20 cellular contexts compared by ENCODE assay signal in genomic region chr4:123943976-123944375, GRCh38.
DNase-seq lines count a peak whose midpoint lies in the region; ATAC-seq, FAIRE-seq and TF ChIP-seq lines count a peak whose summit lies in the region.
"Had no signal": no experiment of that assay in that cellular context is flagged by ENCODE, and none has a peak within 500 bp of the region (broad histone marks: within the 10 kb centered on the region; RNA-seq: fewer than 3 reads in every experiment).

No MANE protein-coding gene starts in this region.

- peaks cover 0 to 2% (median 0%) of the 10 kb centered on the region in 3 donors for H3K27me3 Mint-ChIP-seq in immature natural killer cell (ENCODE audit: low read depth in 3 of 3)
- H3K27me3 Mint-ChIP-seq in T-cell: no peaks in the 10 kb centered on the region
- H3K27me3 Mint-ChIP-seq: CD4-positive, alpha-beta memory T cell; IgD-negative memory B cell had no signal

- in situ Hi-C loops in GM23248 (cut with MboI): no loop called here

- peaks cover 8% of the 10 kb centered on the region; the same call in 1 of the 2 replicates for H3F3A ChIP-seq in GM23248 (ENCODE audit: insufficient read depth)

- H3K36me3 ChIP-seq in GM23248 (ENCODE audit: low read depth) (no peaks in the 10 kb centered on the region), small intestine (ENCODE audit: control insufficient read depth in 2 of 2, insufficient read depth in 2 of 2, low read length in 2 of 2) (no peaks in the 10 kb centered on the region), psoas muscle (ENCODE audit: insufficient read depth in 1 of 2, low read depth in 1 of 2) (no peaks in the 10 kb centered on the region)
- H3K36me3 ChIP-seq: BLaER1, HAP-1 had no signal

- no peak for TF ChIP-seq CTCF in D721Med (IDR thresholded peaks at IDR 0.05; ENCODE audit: insufficient read depth, missing control alignments)
- no peak for TF ChIP-seq CTCF in fibroblast of pulmonary artery (IDR thresholded peaks at IDR 0.05; ENCODE audit: low read length, missing control alignments)
- no peak for TF ChIP-seq CTCF in psoas muscle (IDR thresholded peaks at IDR 0.05)

- peaks cover 27% of the 10 kb centered on the region for H3K4me1 ChIP-seq in GM23248 (ENCODE audit: insufficient read depth)
- no peaks in the 10 kb centered on the region for H3K4me1 ChIP-seq in small intestine (ENCODE audit: control insufficient read depth in 2 of 2, insufficient read depth in 1 of 2, low read depth in 1 of 2, low read length in 1 of 2)
- H3K4me1 ChIP-seq in psoas muscle: no peaks in the 10 kb centered on the region

- H3K9ac ChIP-seq in GM23248: no peak overlapping the region
- H3K9ac ChIP-seq: BLaER1 had no signal

- H3K9me3 ChIP-seq in GM23248 (ENCODE audit: low read depth) (no peaks in the 10 kb centered on the region), small intestine (ENCODE audit: control insufficient read depth, low read depth) (no peaks in the 10 kb centered on the region), psoas muscle (no peaks in the 10 kb centered on the region)
- H3K9me3 ChIP-seq: BLaER1, HAP-1 had no signal

- H3K27me3 ChIP-seq in GM23248 (replicated peaks; ENCODE audit: insufficient read depth) (no peaks in the 10 kb centered on the region), small intestine (ENCODE audit: control insufficient read depth in 2 of 2, insufficient read depth in 2 of 2, low read length in 2 of 2) (no peaks in the 10 kb centered on the region), psoas muscle (ENCODE audit: insufficient read depth in 3 of 3, low read length in 2 of 3) (no peaks in the 10 kb centered on the region)
- H3K27me3 ChIP-seq: BLaER1 had no signal

- H3K79me2 ChIP-seq in GM23248 (ENCODE audit: insufficient read depth): no peaks in the 10 kb centered on the region

- H3K4me1 Mint-ChIP-seq in immature natural killer cell: no peaks in the 10 kb centered on the region
- no peaks in the 10 kb centered on the region for H3K4me1 Mint-ChIP-seq in T-cell
- H3K4me1 Mint-ChIP-seq: CD14-positive monocyte; CD4-positive, alpha-beta memory T cell; IgD-negative memory B cell had no signal

- FAIRE-seq in D721Med (lab: Jason Lieb, UNC): peak; percentile 66
- peak; percentile 23 for FAIRE-seq in small intestine (lab: Jason Lieb, UNC)
- FAIRE-seq: A204.1, HepG2 had no signal

- H3K4me3 ChIP-seq in GM23248 (no peak overlapping the region), fibroblast of pulmonary artery (replicated peaks; ENCODE audit: low read depth, low read length) (no peak overlapping the region), small intestine (ENCODE audit: low read depth in 1 of 2, low read length in 2 of 2) (no peak overlapping the region), psoas muscle (no peak overlapping the region)
- H3K4me3 ChIP-seq: BLaER1, HAP-1 had no signal

- WGBS in GM23248 (ENCODE audit: low coverage in 1 of 2, low lambda C conversion rate in 2 of 2, missing lambda C conversion rate in 2 of 2), 2 experiments: 5 to 22% methylated on average over 1 of the region's 1 CpG
- WGBS in small intestine, 3 donors: 79 to 88% (median 86%) methylated on average over 1 of the region's 1 CpG
- 78 to 92% (median 85%) methylated on average over 1 of the region's 1 CpG for WGBS in psoas muscle, 3 donors

- H3K36me3 Mint-ChIP-seq in immature natural killer cell (no peaks in the 10 kb centered on the region), T-cell (no peaks in the 10 kb centered on the region)
- H3K36me3 Mint-ChIP-seq: CD14-positive monocyte; CD4-positive, alpha-beta memory T cell; IgD-negative memory B cell had no signal

- H3K27ac ChIP-seq in GM23248: no peak overlapping the region
- no peak overlapping the region for H3K27ac ChIP-seq in small intestine (ENCODE audit: low read depth in 1 of 2, low read length in 1 of 2)
- H3K27ac ChIP-seq in psoas muscle: no peak overlapping the region
- H3K27ac ChIP-seq: BLaER1 had no signal

- no peaks in the 10 kb centered on the region for H4K20me1 ChIP-seq in GM23248 (ENCODE audit: insufficient read depth)
- H4K20me1 ChIP-seq: BLaER1 had no signal

- H3K27ac Mint-ChIP-seq in immature natural killer cell: no peak overlapping the region
- no peak overlapping the region for H3K27ac Mint-ChIP-seq in T-cell
- H3K27ac Mint-ChIP-seq: CD14-positive monocyte; CD4-positive, alpha-beta memory T cell; IgD-negative memory B cell had no signal

- no peak overlapping the region for H2AFZ ChIP-seq in GM23248

- DNase-seq in D721Med (ENCODE audit: insufficient read length, low spot score): no peak
- peak; percentile 3 for DNase-seq in GM23248
- peak; percentile 31 for DNase-seq in fibroblast of pulmonary artery (ENCODE audit: low read depth)
- DNase-seq in small intestine: no peak
- DNase-seq in immature natural killer cell: no peak
- no peak for DNase-seq in T-cell
- DNase-seq in psoas muscle: no peak
- DNase-seq: ACHN; Calu3; CD4-positive, alpha-beta memory T cell; DMS 273 treated with DMSO at 0.1 percent for 48 hours; DMS53; DND-41; KBM-7 had no signal

- no peaks in the 10 kb centered on the region for H3K9me3 Mint-ChIP-seq in immature natural killer cell
- peaks cover 0 to 3% (median 0%) of the 10 kb centered on the region in 3 donors for H3K9me3 Mint-ChIP-seq in T-cell
- H3K9me3 Mint-ChIP-seq: CD4-positive, alpha-beta memory T cell had no signal

- intact Hi-C loops in psoas muscle (cut with DNase I): no loop called here

- POLR2A ChIA-PET in T-cell (lab: Charles Lee): no interaction called here

- H3K4me3 Mint-ChIP-seq in immature natural killer cell: no peak overlapping the region
- no peak overlapping the region for H3K4me3 Mint-ChIP-seq in T-cell
- H3K4me3 Mint-ChIP-seq: CD14-positive monocyte; CD4-positive, alpha-beta memory T cell; IgD-negative memory B cell had no signal

- 0 out of 2 replicates have a peak, but pooled peaks cover 3% of the 10 kb centered on the region for H3K9me2 ChIP-seq in GM23248 (ENCODE audit: insufficient read depth)

- H3K4me2 ChIP-seq in GM23248 (ENCODE audit: unreplicated experiment): peak overlapping the region; percentile 7
- H3K4me2 ChIP-seq: BLaER1 had no signal

- ATAC-seq in T-cell (replicated peaks in 1 of 4): no peak
- no peak for ATAC-seq in psoas muscle
- ATAC-seq: HepG2 had no signal

- CTCF ChIA-PET in T-cell (lab: Charles Lee): no interaction called here

Comparison
In these comparisons a context has a peak if more than half of its experiments do, and no peak if none do; other contexts are left out.
1. DNase-seq: peak in GM23248 (single experiment) and fibroblast of pulmonary artery (single experiment); none in D721Med (single experiment), small intestine (single experiment), immature natural killer cell (0 of 3), T-cell (0 of 34) and psoas muscle (0 of 2).